8 cellular contexts compared by ENCODE assay signal in genomic region chr20:50111120-50111828, GRCh38. TPM values are rescaled to one million over a fixed set of nuclear protein-coding genes. Genes with fewer than 3 reads are reported as not detected.
DNase-seq lines count a peak whose midpoint lies in the region; ATAC-seq and TF ChIP-seq lines count a peak whose summit lies in the region.

No MANE protein-coding gene starts in this region.

- peak overlapping the region; percentile 95 for H3K4me3 Mint-ChIP-seq in nephron progenitor cell

- H3K36me3 Mint-ChIP-seq in nephron progenitor cell (ENCODE audit: low read depth): peaks cover 24% of the 10 kb centered on the region

- ATAC-seq in GM21717 (IDR thresholded peaks at IDR 0.05; ENCODE audit: unreplicated experiment): no peak

- H3K9ac ChIP-seq in colonic mucosa (ENCODE audit: low read depth in 2 of 2, low read length in 2 of 2): peak overlapping the region; percentile 76 to 93

- peaks cover 89% of the 10 kb centered on the region for H3K4me1 Mint-ChIP-seq in nephron progenitor cell

- no peaks in the 10 kb centered on the region for H3K27me3 ChIP-seq in SJSA1 (replicated peaks)
- H3K27me3 ChIP-seq in colonic mucosa: no peaks in the 10 kb centered on the region

- peak overlapping the region; percentile 96 for H3K27ac Mint-ChIP-seq in nephron progenitor cell

- no peaks in the 10 kb centered on the region for H3K27me3 Mint-ChIP-seq in nephron progenitor cell (ENCODE audit: low read depth, poor library complexity)

- peak overlapping the region; percentile 96 for H3K4me3 ChIP-seq in SJSA1
- peak overlapping the region; percentile 92 for H3K4me3 ChIP-seq in colonic mucosa

- peak; percentile 92 for DNase-seq in ELR (ENCODE audit: low read depth)
- DNase-seq in SJSA1 (ENCODE audit: low read depth in 1 of 2, low spot score in 2 of 2): no peak
- no peak for DNase-seq in colonic mucosa
- no peak for DNase-seq in nephron progenitor cell
- DNase-seq in NCI-H2227 (lab: John Stamatoyannopoulos, UW; ENCODE audit: unreplicated experiment): no peak
- no peak for DNase-seq in putamen (ENCODE audit: low spot score)
- DNase-seq in GM19238 (ENCODE audit: insufficient read length, low spot score): no peak

- H3K4me1 ChIP-seq in SJSA1 (replicated peaks) (peaks cover 61% of the 10 kb centered on the region), colonic mucosa (peaks cover 31% of the 10 kb centered on the region)

- TF ChIP-seq CTCF in colonic mucosa (IDR thresholded peaks at IDR 0.05) (no peak), nephron progenitor cell (IDR thresholded peaks at IDR 0.05) (no peak)

- no peaks in the 10 kb centered on the region for H3K9me3 ChIP-seq in SJSA1 (replicated peaks)
- no peaks in the 10 kb centered on the region for H3K9me3 ChIP-seq in colonic mucosa

- H3K36me3 ChIP-seq in SJSA1: peaks cover 33% of the 10 kb centered on the region
- no peaks in the 10 kb centered on the region for H3K36me3 ChIP-seq in colonic mucosa

- H3K9me3 Mint-ChIP-seq in nephron progenitor cell: no peaks in the 10 kb centered on the region

- intact Hi-C loops in colonic mucosa (cut with DNase I): no loop called here

- H3K27ac ChIP-seq in SJSA1 (peak overlapping the region; percentile 91), colonic mucosa (peak overlapping the region; percentile 94)

RNA-seq across cellular contexts. Expression of gene UBE2V1, which starts 1.7 kb away (rescaled TPM):
- total RNA-seq in SJSA1 (2014; rRNA removed; shearing (Covaris generic)): 45.4 and 51.1 TPM in 2 replicates
- total RNA-seq in colonic mucosa: 10 to 100 TPM; 77.1 to 83.5 TPM

RNA-seq across cellular contexts. Expression of gene PEDS1, which starts 42.2 kb away (rescaled TPM):
- total RNA-seq in SJSA1 (2014; rRNA removed; shearing (Covaris generic)): 24.8 and 43.5 TPM in 2 replicates
- total RNA-seq in colonic mucosa: 10 to 100 TPM; 23.1 to 29.1 TPM
